Comparison of ENCODE assay signal across 8 cellular contexts in genomic region chr6:30544666-30545272, GRCh38. TPM values are rescaled to one million over a fixed set of nuclear protein-coding genes. Genes with fewer than 3 reads are reported as not detected.
A peak's percentile ranks its signal among the peaks of the same experiment; 100 is the strongest.
DNase-seq lines count a peak whose midpoint lies in the region; ATAC-seq, FAIRE-seq and TF ChIP-seq lines count a peak whose summit lies in the region.

No MANE protein-coding gene starts in this region.

- peak; percentile 88 for FAIRE-seq in A204.1 (lab: Jason Lieb, UNC)

- H3K4me3 ChIP-seq in fibroblast of lung (replicated peaks in 1 of 4; ENCODE audit: control extremely low read depth in 1 of 4, insufficient read depth in 1 of 4, low read depth in 3 of 4, low read length in 4 of 4) (no peak overlapping the region), neural cell (ENCODE audit: low read length) (no peak overlapping the region)

- no peaks in the 10 kb centered on the region for H3F3A ChIP-seq in neural cell (ENCODE audit: insufficient read depth, low read length, poor library complexity, severe bottlenecking)

- H3K4me1 ChIP-seq in fibroblast of lung (ENCODE audit: control insufficient read depth, extremely low read depth, insufficient read depth, low read length), result no peaks in the 10 kb centered on the region

- H3K9ac ChIP-seq in fibroblast of lung (ENCODE audit: insufficient read depth, low read length), result no peak overlapping the region
- H3K9ac ChIP-seq in neural cell (ENCODE audit: low read length), result no peak overlapping the region

- intact Hi-C loops in posterior vena cava (cut with DNase I), result loop anchor here in 1 of 2 donors (5.0 kb wide), 2 partner anchors 53 to 62 kb away; no protein-coding TSS in a partner anchor

- H4K20me1 ChIP-seq in fibroblast of lung (ENCODE audit: control insufficient read depth, extremely low read depth, insufficient read depth, low read length) (no peaks in the 10 kb centered on the region), neural cell (ENCODE audit: insufficient read depth) (no peaks in the 10 kb centered on the region)

- H3K79me2 ChIP-seq in fibroblast of lung (ENCODE audit: control insufficient read depth, insufficient read depth, low read length) (no peaks in the 10 kb centered on the region), neural cell (replicated peaks; ENCODE audit: insufficient read depth, low read length) (no peaks in the 10 kb centered on the region)

- TF ChIP-seq CTCF in fibroblast of lung (conservative IDR thresholded peaks at IDR 0.05 in 1 of 2, IDR thresholded peaks at IDR 0.05 in 1 of 2; ENCODE audit: low read depth in 1 of 2, low read length in 2 of 2) (peak; percentile 77 to 89), neural cell (IDR thresholded peaks at IDR 0.05; ENCODE audit: poor library complexity, severe bottlenecking) (peak; percentile 82)

- no peak for TF ChIP-seq EP300 in neural cell (conservative IDR thresholded peaks at IDR 0.05; ENCODE audit: poor library complexity, severe bottlenecking)

- TF ChIP-seq RAD21 in neural cell (conservative IDR thresholded peaks at IDR 0.05), result peak; percentile 69

- DNase-seq in EL (peak; percentile 76), NAMALWA (ENCODE audit: low spot score) (peak; percentile 69), T1000 (lab: John Stamatoyannopoulos, UW) (peak; percentile 5), fibroblast of lung (ENCODE audit: low read depth in 2 of 2) (peak; percentile 66 to 76), posterior vena cava (ENCODE audit: low spot score) (no peak)

- H3K27ac ChIP-seq in fibroblast of lung (ENCODE audit: insufficient read depth, low read length), result no peak overlapping the region
- H3K27ac ChIP-seq in neural cell (ENCODE audit: low read length), result no peak overlapping the region

- peaks cover 14% of the 10 kb centered on the region for H3K36me3 ChIP-seq in fibroblast of lung (ENCODE audit: control insufficient read depth, insufficient read depth, low read length)
- no peaks in the 10 kb centered on the region for H3K36me3 ChIP-seq in neural cell (ENCODE audit: insufficient read depth, low read length)

- H3K27me3 ChIP-seq in fibroblast of lung (ENCODE audit: control insufficient read depth, insufficient read depth, low read length), result no peaks in the 10 kb centered on the region
- H3K27me3 ChIP-seq in neural cell (ENCODE audit: insufficient read depth, low read depth, low read length), result no peaks in the 10 kb centered on the region

- H2AFZ ChIP-seq in fibroblast of lung (ENCODE audit: low read length) (no peak overlapping the region), neural cell (ENCODE audit: low read depth, low read length) (no peak overlapping the region)

- H3K9me3 ChIP-seq in fibroblast of lung (ENCODE audit: control insufficient read depth, insufficient read depth, low read depth, low read length) (no peaks in the 10 kb centered on the region), neural cell (ENCODE audit: low read length) (no peaks in the 10 kb centered on the region)

- ATAC-seq in GM19328 (IDR thresholded peaks at IDR 0.05; ENCODE audit: unreplicated experiment), result no peak

- H3K9me2 ChIP-seq in neural cell (ENCODE audit: insufficient read depth, low read length), result no peaks in the 10 kb centered on the region

- no peak overlapping the region for H3K4me2 ChIP-seq in fibroblast of lung (ENCODE audit: extremely low read depth, insufficient read depth, low read length)
- H3K4me2 ChIP-seq in neural cell (ENCODE audit: low read length), result no peak overlapping the region

TF ChIP-seq in neural cell, 6 proteins besides CTCF, POLR2A, EP300 and RAD21:
- TF ChIP-seq EZH2 (IDR thresholded peaks at IDR 0.05; ENCODE audit: borderline replicate concordance, insufficient read depth, low read length, poor library complexity, severe bottlenecking) (no peak), SMC3 (conservative IDR thresholded peaks at IDR 0.05; ENCODE audit: poor library complexity) (peak; percentile 82)

RNA-seq across cellular contexts. Expression of gene GNL1, which starts 11.5 kb away (rescaled TPM):
- total RNA-seq in fibroblast of lung (50.1 and 67.0 TPM in 2 replicates), posterior vena cava (10 to 100 TPM; 52.2 to 59.6 TPM)
- polyA plus RNA-seq in fibroblast of lung (33.4 and 35.2 TPM in 2 replicates), neural cell (32.1 and 38.9 TPM in 2 replicates)
- 57.9 and 66.9 TPM in 2 replicates for polyA plus RNA-seq in fibroblast of lung (2012)
- polyA minus RNA-seq in fibroblast of lung (ENCODE audit: low replicate concordance) (67.2 and 135 TPM in 2 replicates), neural cell (62.6 and 65.3 TPM in 2 replicates)

RNA-seq across cellular contexts. Expression of gene PRR3, which starts 12.3 kb away (rescaled TPM):
- total RNA-seq in fibroblast of lung, result 5.1 and 6.6 TPM in 2 replicates
- 19.0 and 23.2 TPM in 2 replicates for polyA plus RNA-seq in fibroblast of lung
- polyA plus RNA-seq in fibroblast of lung (2012), result 11.1 and 12.7 TPM in 2 replicates
- 29.1 and 35.8 TPM in 2 replicates for polyA minus RNA-seq in fibroblast of lung (ENCODE audit: low replicate concordance)
- 11.7 and 13.0 TPM in 2 replicates for polyA plus RNA-seq in neural cell
- 29.8 and 30.7 TPM in 2 replicates for polyA minus RNA-seq in neural cell
- total RNA-seq in posterior vena cava, result 1 to 10 TPM; 5.4 to 8.3 TPM

RNA-seq across cellular contexts. Expression of gene ABCF1, which starts 26.5 kb away (rescaled TPM):
- 35.5 and 37.2 TPM in 2 replicates for total RNA-seq in fibroblast of lung
- polyA plus RNA-seq in fibroblast of lung, result 49.2 and 62.6 TPM in 2 replicates
- polyA plus RNA-seq in fibroblast of lung (2012), result 74.7 and 79.2 TPM in 2 replicates
- polyA minus RNA-seq in fibroblast of lung (ENCODE audit: low replicate concordance), result 81.9 and 133 TPM in 2 replicates
- 17.6 and 19.5 TPM in 2 replicates for polyA plus RNA-seq in neural cell
- polyA minus RNA-seq in neural cell, result 32.6 and 37.5 TPM in 2 replicates
- total RNA-seq in posterior vena cava, result 10 to 100 TPM; 39.4 to 42.3 TPM

RNA-seq across cellular contexts. Expression of gene HLA-E, which starts 55.5 kb away (rescaled TPM):
- total RNA-seq in fibroblast of lung (213 and 254 TPM in 2 replicates), posterior vena cava (100 to 1,000 TPM; 304 to 327 TPM)
- polyA plus RNA-seq in fibroblast of lung (115 and 183 TPM in 2 replicates), neural cell (0.14 and 0.51 TPM in 2 replicates)
- 135 and 197 TPM in 2 replicates for polyA plus RNA-seq in fibroblast of lung (2012)
- polyA minus RNA-seq in fibroblast of lung (ENCODE audit: low replicate concordance) (120 and 170 TPM in 2 replicates), neural cell (0.49 and 0.58 TPM in 2 replicates)
